9 cellular contexts compared by ENCODE assay signal in the genomic region with DNA sequence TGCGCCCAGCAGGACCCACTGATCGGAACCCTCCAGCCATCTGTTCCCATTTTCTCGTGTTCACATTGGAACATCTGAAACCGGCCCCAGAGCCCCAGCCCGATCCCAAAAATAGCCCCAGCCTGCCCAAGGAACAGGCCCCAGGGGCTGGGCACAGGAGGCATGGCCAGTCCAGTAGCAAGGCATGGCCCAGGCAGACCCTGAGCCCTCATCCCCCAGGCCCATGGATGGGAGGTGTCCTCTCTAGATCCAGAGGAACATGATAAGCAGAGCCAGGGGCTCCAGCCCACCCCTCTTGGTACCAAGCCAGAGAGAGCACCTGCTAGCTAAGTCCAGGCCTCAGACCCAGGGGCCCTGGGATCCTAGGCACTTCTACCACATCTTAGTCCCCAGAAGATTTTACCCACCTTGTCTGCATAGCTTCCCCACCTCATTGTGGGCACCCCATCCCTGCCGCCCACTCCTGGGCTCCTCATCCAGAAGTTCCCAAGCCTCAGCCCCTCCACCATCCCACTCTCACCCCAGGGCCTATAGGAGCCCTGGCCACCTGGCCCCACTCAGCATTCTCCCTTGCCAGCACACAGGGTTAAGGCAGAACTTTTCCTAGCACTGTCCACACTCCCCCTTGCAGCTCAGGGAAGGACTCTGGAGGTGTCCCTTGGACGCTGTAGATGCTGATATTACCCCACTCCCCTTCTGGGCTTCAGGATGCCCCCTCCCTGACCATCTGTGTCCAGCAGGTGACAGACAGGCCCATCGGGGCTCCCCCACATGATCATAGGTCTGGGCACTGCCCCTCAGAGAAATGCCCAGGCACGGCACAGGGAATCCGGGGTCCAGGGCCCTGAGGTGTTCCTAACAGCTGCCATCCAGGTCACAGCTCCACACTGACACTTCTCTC. TPM values are rescaled to one million over a fixed set of nuclear protein-coding genes. Genes with fewer than 3 reads are reported as not detected.
DNase-seq lines count a peak whose midpoint lies in the region; ATAC-seq, FAIRE-seq and TF ChIP-seq lines count a peak whose summit lies in the region.
"Had no signal": no experiment of that assay in that cellular context is flagged by ENCODE, and none has a peak within 500 bp of the region (broad histone marks: within the 10 kb centered on the region; RNA-seq: fewer than 3 reads in every experiment).

No MANE protein-coding gene starts in this region.

- intact Hi-C loops in activated CD8-positive, alpha-beta T cell treated with anti-CD3 and anti-CD28 coated beads for 36 hours (cut with micrococcal nuclease): no loop called here

- H3K27me3 ChIP-seq in DND-41 (ENCODE audit: insufficient read depth, low read length, poor library complexity): no peaks in the 10 kb centered on the region

- peak overlapping the region; percentile 94 for H3K27ac ChIP-seq in DND-41 (ENCODE audit: low read length)

- H3K36me3 ChIP-seq in DND-41 (ENCODE audit: insufficient read depth, low read length): no peaks in the 10 kb centered on the region; the same call in 1 of the 2 replicates

- peak overlapping the region; percentile 50 for H3K9ac ChIP-seq in DND-41 (ENCODE audit: low read depth, low read length)

- H3K9me3 Mint-ChIP-seq in activated CD8-positive, alpha-beta T cell treated with anti-CD3 and anti-CD28 coated beads for 36 hours: no peaks in the 10 kb centered on the region
- peaks cover 4% of the 10 kb centered on the region for H3K9me3 Mint-ChIP-seq in glutamatergic neuron (ENCODE audit: unreplicated experiment)

- POLR2A ChIA-PET in activated CD8-positive, alpha-beta T cell treated with anti-CD3 and anti-CD28 coated beads for 36 hours (lab: Charles Lee): interaction anchor here (0.9 to 3.8 kb wide), 4 partner anchors 21 to 102 kb away, joined by 3 to 12 read pairs (median 4); partner anchors contain the start of genes RPS25 and TRAPPC4

- no peak for ATAC-seq in DND-41 (ENCODE audit: insufficient read depth, low read depth)
- no peak for ATAC-seq in activated CD8-positive, alpha-beta T cell treated with anti-CD3 and anti-CD28 coated beads for 36 hours

- H3K27ac Mint-ChIP-seq in activated CD8-positive, alpha-beta T cell treated with anti-CD3 and anti-CD28 coated beads for 36 hours: peak overlapping the region; percentile 99
- peak overlapping the region; percentile 55 for H3K27ac Mint-ChIP-seq in glutamatergic neuron (ENCODE audit: unreplicated experiment)

- no peak overlapping the region for H2AFZ ChIP-seq in DND-41 (ENCODE audit: low read depth, low read length)

- CTCF ChIA-PET in activated CD8-positive, alpha-beta T cell treated with anti-CD3 and anti-CD28 coated beads for 36 hours (lab: Charles Lee): interaction anchor here (1.1 to 1.3 kb wide), 3 partner anchors 10 to 226 kb away, joined by 3 to 4 read pairs (median 3); no protein-coding TSS in a partner anchor

- H3K4me1 Mint-ChIP-seq in activated CD8-positive, alpha-beta T cell treated with anti-CD3 and anti-CD28 coated beads for 36 hours (ENCODE audit: low read depth): peaks cover 84% of the 10 kb centered on the region
- peaks cover 58% of the 10 kb centered on the region for H3K4me1 Mint-ChIP-seq in glutamatergic neuron (ENCODE audit: low read depth, unreplicated experiment)

- H3K4me2 ChIP-seq in DND-41 (ENCODE audit: insufficient read depth, low read length): peak overlapping the region; percentile 21; the same call in 1 of the 2 replicates

- H3K9me3 ChIP-seq in DND-41 (ENCODE audit: insufficient read depth, low read length, severe bottlenecking): no peaks in the 10 kb centered on the region

- H3K4me1 ChIP-seq in DND-41 (ENCODE audit: insufficient read depth, low read length): peaks cover 98% of the 10 kb centered on the region

- peak overlapping the region; percentile 93 for H3K4me3 Mint-ChIP-seq in activated CD8-positive, alpha-beta T cell treated with anti-CD3 and anti-CD28 coated beads for 36 hours
- H3K4me3 Mint-ChIP-seq in glutamatergic neuron (ENCODE audit: unreplicated experiment): peak overlapping the region; percentile 56

- no peak overlapping the region for H3K4me3 ChIP-seq in DND-41 (ENCODE audit: low read depth in 1 of 2, low read length in 2 of 2)
- H3K4me3 ChIP-seq in skeletal muscle cell (ENCODE audit: low read depth, low read length): peak overlapping the region; percentile 12

- DNase-seq in DND-41 (no peak), glutamatergic neuron (no peak), skeletal muscle cell (ENCODE audit: low read depth) (no peak), GM19240 (ENCODE audit: insufficient read length, low spot score) (no peak), AG08395 (ENCODE audit: low spot score) (no peak), GM12891 (ENCODE audit: insufficient read length, low spot score) (no peak), EL (no peak)
- no peak for DNase-seq in activated CD8-positive, alpha-beta T cell treated with anti-CD3 and anti-CD28 coated beads for 36 hours
- DNase-seq: kidney glomerular epithelial cell had no signal

- TF ChIP-seq POLR2A in GM12891 (IDR thresholded peaks at IDR 0.05; ENCODE audit: low read depth, low read length): no peak

- H3K36me3 Mint-ChIP-seq in activated CD8-positive, alpha-beta T cell treated with anti-CD3 and anti-CD28 coated beads for 36 hours (ENCODE audit: low read depth): peaks cover 9% of the 10 kb centered on the region
- H3K36me3 Mint-ChIP-seq in glutamatergic neuron (ENCODE audit: unreplicated experiment): no peaks in the 10 kb centered on the region

- no peak for FAIRE-seq in GM12891 (lab: Jason Lieb, UNC)

- TF ChIP-seq CTCF in DND-41 (IDR thresholded peaks at IDR 0.05; ENCODE audit: borderline replicate concordance, extremely low read depth, low read length, poor library complexity, severe bottlenecking) (no peak), glutamatergic neuron (IDR thresholded peaks at IDR 0.05; ENCODE audit: partially characterized antibody, unreplicated experiment) (no peak)
- TF ChIP-seq CTCF in activated CD8-positive, alpha-beta T cell treated with anti-CD3 and anti-CD28 coated beads for 36 hours (IDR thresholded peaks at IDR 0.05): no peak

- peaks cover 81% of the 10 kb centered on the region for H3K79me2 ChIP-seq in DND-41 (ENCODE audit: insufficient read depth, low read length)

- 0 out of 2 replicates have a peak, but pooled peaks cover 7% of the 10 kb centered on the region for H4K20me1 ChIP-seq in DND-41 (ENCODE audit: insufficient read depth, low read length)

- H3K27me3 Mint-ChIP-seq in activated CD8-positive, alpha-beta T cell treated with anti-CD3 and anti-CD28 coated beads for 36 hours: no peaks in the 10 kb centered on the region
- H3K27me3 Mint-ChIP-seq in glutamatergic neuron (ENCODE audit: unreplicated experiment): peaks cover 7% of the 10 kb centered on the region

TF ChIP-seq in GM12891, 5 proteins besides CTCF, POLR2A, EP300 and RAD21:
- TF ChIP-seq SPI1 (IDR thresholded peaks at IDR 0.05; ENCODE audit: low read depth, low read length): no peak
- TF ChIP-seq TAF1 (IDR thresholded peaks at IDR 0.05; ENCODE audit: low read depth, low read length): no peak
- no peak for TF ChIP-seq POLR2AphosphoS5 (IDR thresholded peaks at IDR 0.05; ENCODE audit: low read depth, low read length)
- no peak for TF ChIP-seq POU2F2 (IDR thresholded peaks at IDR 0.05; ENCODE audit: low read depth, low read length)
- TF ChIP-seq PAX5 (IDR thresholded peaks at IDR 0.05; ENCODE audit: insufficient read depth, low read length, severe bottlenecking): no peak

RNA-seq across cellular contexts. Expression of gene BCL9L, which starts 9.5 kb away (rescaled TPM):
- total RNA-seq in activated CD8-positive, alpha-beta T cell treated with anti-CD3 and anti-CD28 coated beads for 36 hours: 10 to 100 TPM; 35.9 to 38.8 TPM
- total RNA-seq in glutamatergic neuron (ENCODE audit: unreplicated experiment): 13.0 TPM
- polyA plus RNA-seq in GM12891 (2012; ENCODE audit: low read depth, missing spikeins): 5.5 TPM

RNA-seq across cellular contexts. Expression of gene CXCR5, which starts 32.5 kb away (rescaled TPM):
- under 1 TPM; 0.60 to 0.92 TPM for total RNA-seq in activated CD8-positive, alpha-beta T cell treated with anti-CD3 and anti-CD28 coated beads for 36 hours
- not detected for total RNA-seq in glutamatergic neuron (ENCODE audit: unreplicated experiment)
- polyA plus RNA-seq in GM12891 (2012; ENCODE audit: low read depth, missing spikeins): 4.4 TPM

RNA-seq across cellular contexts. Expression of gene UPK2, which starts 39.9 kb away (rescaled TPM):
- 1 to 10 TPM; 1.5 to 2.2 TPM for total RNA-seq in activated CD8-positive, alpha-beta T cell treated with anti-CD3 and anti-CD28 coated beads for 36 hours
- not detected for total RNA-seq in glutamatergic neuron (ENCODE audit: unreplicated experiment)
- 1.9 TPM for polyA plus RNA-seq in GM12891 (2012; ENCODE audit: low read depth, missing spikeins)

RNA-seq across cellular contexts. Expression of gene FOXR1, which starts 55.4 kb away (rescaled TPM):
- not detected for total RNA-seq in activated CD8-positive, alpha-beta T cell treated with anti-CD3 and anti-CD28 coated beads for 36 hours
- total RNA-seq in glutamatergic neuron (ENCODE audit: unreplicated experiment): not detected
- not detected for polyA plus RNA-seq in GM12891 (2012; ENCODE audit: low read depth, missing spikeins)
